8 cellular contexts compared by ENCODE assay signal in genomic region chr9:35114921-35115341, GRCh38. TPM values are rescaled to one million over a fixed set of nuclear protein-coding genes. Genes with fewer than 3 reads are reported as not detected.
A peak's percentile ranks its signal among the peaks of the same experiment; 100 is the strongest.
DNase-seq lines count a peak whose midpoint lies in the region; ATAC-seq and TF ChIP-seq lines count a peak whose summit lies in the region.

No MANE protein-coding gene starts in this region.

- intact Hi-C loops in A673 (cut with micrococcal nuclease; ENCODE audit: unreplicated experiment), result loop anchor here (5.0 to 10.0 kb wide), 4 partner anchors 162 to 542 kb away; partner anchors contain the start of genes CCDC107 and RMRP
- intact Hi-C loops in left colon (cut with DNase I, micrococcal nuclease), result loop anchor here in 1 of 2 donors (5.0 kb wide), 2 partner anchors 142 to 362 kb away; no protein-coding TSS in a partner anchor

- no peaks in the 10 kb centered on the region for H3K36me3 Mint-ChIP-seq in chondrocyte (ENCODE audit: low read depth)

- peak overlapping the region; percentile 83 for H3K27ac ChIP-seq in A673 (ENCODE audit: low read depth, low read length, poor library complexity, severe bottlenecking)

- BruUV-seq in A673 (replicated peaks; lab: Mats Ljungman, UMichigan), result no TSS peak

- H3K4me1 ChIP-seq in A673 (ENCODE audit: insufficient read depth, low read length, poor library complexity, severe bottlenecking), result peaks cover 37% of the 10 kb centered on the region

- H3K4me3 ChIP-seq in A673 (ENCODE audit: low read depth, low read length, poor library complexity, severe bottlenecking), result peak overlapping the region; percentile 53

- no peaks in the 10 kb centered on the region for H3K27me3 ChIP-seq in A673 (replicated peaks; ENCODE audit: insufficient read depth, low read depth, low read length, poor library complexity)

- H3K27me3 Mint-ChIP-seq in chondrocyte (ENCODE audit: low read depth), result no peaks in the 10 kb centered on the region

- no peaks in the 10 kb centered on the region for H3K9me3 Mint-ChIP-seq in chondrocyte (ENCODE audit: low read depth)

- H3K36me3 ChIP-seq in A673 (ENCODE audit: insufficient read depth, low read length, poor library complexity, severe bottlenecking), result no peaks in the 10 kb centered on the region

- POLR2A ChIA-PET in A673 (lab: Charles Lee; ENCODE audit: low non-redundant PET), result no interaction called here

- CTCF ChIA-PET in A673 (lab: Charles Lee), result no interaction called here

- H3K9me3 ChIP-seq in A673 (ENCODE audit: low read depth, low read length, poor library complexity, severe bottlenecking), result no peaks in the 10 kb centered on the region

- TF ChIP-seq POLR2A in GM19099 (IDR thresholded peaks at IDR 0.05; ENCODE audit: extremely low read depth, insufficient read length, low read depth), result peak; percentile 28

- H3K27ac Mint-ChIP-seq in chondrocyte (ENCODE audit: unreplicated experiment), result peak overlapping the region; percentile 94

- H3K4me3 Mint-ChIP-seq in chondrocyte (ENCODE audit: unreplicated experiment), result peak overlapping the region; percentile 98

- peak; percentile 58 for DNase-seq in A673 (ENCODE audit: low spot score)
- peak; percentile 45 for DNase-seq in SK-N-DZ (ENCODE audit: low spot score)
- no peak for DNase-seq in chondrocyte (ENCODE audit: low spot score)
- DNase-seq in left colon, result peak; percentile 78 to 83
- DNase-seq in stimulated activated naive CD8-positive, alpha-beta T cell treated with anti-CD3 and anti-CD28 coated beads, Interleukin-15, Interleukin-2, amounts not matched to agents 100 U/mL and 50 U/mL, for 24 hours, result peak; percentile 51
- DNase-seq in COR-L47 (lab: John Stamatoyannopoulos, UW), result no peak

- ATAC-seq in left colon (peak; percentile 37), GM19452 (IDR thresholded peaks at IDR 0.05; ENCODE audit: unreplicated experiment) (no peak)
- no peak for ATAC-seq in stimulated activated naive CD8-positive, alpha-beta T cell treated with anti-CD3 and anti-CD28 coated beads, Interleukin-15, Interleukin-2, amounts not matched to agents 100 U/mL and 50 U/mL, for 24 hours

- TF ChIP-seq CTCF in A673 (conservative IDR thresholded peaks at IDR 0.05; ENCODE audit: low read depth, low read length) (no peak), chondrocyte (IDR thresholded peaks at IDR 0.05) (no peak)

- H3K4me1 Mint-ChIP-seq in chondrocyte (ENCODE audit: low read depth), result peaks cover 52% of the 10 kb centered on the region

RNA-seq across cellular contexts. Expression of gene ATOSB, which starts 0.7 kb away (rescaled TPM):
- total RNA-seq in A673 (2021) (7.4 and 8.3 TPM in 2 replicates), chondrocyte (39.7 to 45.7 TPM (median 43.2 TPM) in 3 replicates), left colon (10 to 100 TPM; 38.4 to 46.4 TPM)
- 3.3 and 4.1 TPM in 2 replicates for polyA plus RNA-seq in SK-N-DZ (2014; cell fraction: cytosol; rRNA removed)
- polyA plus RNA-seq in SK-N-DZ (2014; cell fraction: nucleus; rRNA removed), result 11.8 and 12.0 TPM in 2 replicates

RNA-seq across cellular contexts. Expression of gene STOML2, which starts 12.0 kb away (rescaled TPM):
- total RNA-seq in A673 (2021), result 200 and 209 TPM in 2 replicates
- 220 and 242 TPM in 2 replicates for polyA plus RNA-seq in SK-N-DZ (2014; cell fraction: cytosol; rRNA removed)
- 226 and 235 TPM in 2 replicates for polyA plus RNA-seq in SK-N-DZ (2014; cell fraction: nucleus; rRNA removed)
- total RNA-seq in chondrocyte, result 71.4 to 82.0 TPM (median 71.7 TPM) in 3 replicates
- total RNA-seq in left colon, result 100 to 1,000 TPM in 1 of 2 donors, 10 to 100 TPM in 1; 89.8 to 118 TPM

RNA-seq across cellular contexts. Expression of gene PIGO, which starts 18.5 kb away (rescaled TPM):
- total RNA-seq in A673 (2021), result 32.9 and 34.3 TPM in 2 replicates
- polyA plus RNA-seq in SK-N-DZ (2014; cell fraction: cytosol; rRNA removed), result 16.2 and 18.0 TPM in 2 replicates
- 18.1 and 21.6 TPM in 2 replicates for polyA plus RNA-seq in SK-N-DZ (2014; cell fraction: nucleus; rRNA removed)
- 25.7 to 35.3 TPM (median 26.2 TPM) in 3 replicates for total RNA-seq in chondrocyte
- total RNA-seq in left colon, result 10 to 100 TPM; 32.4 to 38.7 TPM

RNA-seq across cellular contexts. Expression of gene FANCG, which starts 35.2 kb away (rescaled TPM):
- total RNA-seq in A673 (2021) (104 and 110 TPM in 2 replicates), chondrocyte (14.9 to 35.2 TPM (median 16.0 TPM) in 3 replicates), left colon (10 to 100 TPM; 11.0 to 17.3 TPM)
- 69.4 and 102 TPM in 2 replicates for polyA plus RNA-seq in SK-N-DZ (2014; cell fraction: cytosol; rRNA removed)
- 300 and 345 TPM in 2 replicates for polyA plus RNA-seq in SK-N-DZ (2014; cell fraction: nucleus; rRNA removed)

RNA-seq across cellular contexts. Expression of gene VCP, which starts 42.5 kb away (rescaled TPM):
- total RNA-seq in A673 (2021) (625 and 643 TPM in 2 replicates), chondrocyte (247 to 360 TPM (median 254 TPM) in 3 replicates), left colon (100 to 1,000 TPM; 167 to 189 TPM)
- polyA plus RNA-seq in SK-N-DZ (2014; cell fraction: cytosol; rRNA removed), result 205 and 231 TPM in 2 replicates
- 135 and 148 TPM in 2 replicates for polyA plus RNA-seq in SK-N-DZ (2014; cell fraction: nucleus; rRNA removed)

Comparison
In these comparisons a context has a peak if more than half of its experiments do, and no peak if none do; other contexts are left out.
1. DNase-seq: peak in A673 (single experiment), SK-N-DZ (single experiment), left colon (2 of 2) and stimulated activated naive CD8-positive, alpha-beta T cell treated with anti-CD3 and anti-CD28 coated beads, Interleukin-15, Interleukin-2, amounts not matched to agents 100 U/mL and 50 U/mL, for 24 hours (single experiment); none in chondrocyte (single experiment) and COR-L47 (single experiment).